2 cellular contexts compared by ENCODE assay signal in genomic region chr22:25049770-25050169, GRCh38.
TF ChIP-seq lines count a peak whose summit lies in the region.

No MANE protein-coding gene starts in this region.

TF ChIP-seq in HepG2, 621 proteins besides CTCF, POLR2A, EP300 and RAD21:
- TF ChIP-seq ZNF296 (CRISPR knock-in tag; conservative IDR thresholded peaks at IDR 0.05) (no peak), ZNF883 (CRISPR knock-in tag; IDR thresholded peaks at IDR 0.05; ENCODE audit: not compliant biosample characterization) (no peak), ZNF30 (CRISPR knock-in tag; IDR thresholded peaks at IDR 0.05) (no peak), ATF2 (CRISPR knock-in tag; IDR thresholded peaks at IDR 0.05) (no peak), ZNF629 (CRISPR knock-in tag; conservative IDR thresholded peaks at IDR 0.05) (peak; percentile 42)

TF ChIP-seq in K562, 482 proteins besides CTCF, POLR2A, EP300 and RAD21:
- no peak for TF ChIP-seq ZBTB8A (IDR thresholded peaks at IDR 0.05; ENCODE audit: partially characterized antibody)
- TF ChIP-seq ESRRA (IDR thresholded peaks at IDR 0.05; ENCODE audit: borderline replicate concordance, low read depth) = peak; percentile 57; the same call in 1 of the 2 replicates
- TF ChIP-seq NCOA4 (IDR thresholded peaks at IDR 0.05; ENCODE audit: partially characterized antibody) = no peak
- TF ChIP-seq GTF3C2 (IDR thresholded peaks at IDR 0.05; ENCODE audit: borderline replicate concordance, extremely low read depth, insufficient read length) = no peak
